In genomic region chr14:60642790-60643397, GRCh38 we compare ENCODE assay signal across 16 cellular contexts. TPM values are rescaled to one million over a fixed set of nuclear protein-coding genes. Genes with fewer than 3 reads are reported as not detected.
DNase-seq lines count a peak whose midpoint lies in the region; ATAC-seq lines count a peak whose summit lies in the region.
"Had no signal": no experiment of that assay in that cellular context is flagged by ENCODE, and none has a peak within 500 bp of the region (broad histone marks: within the 10 kb centered on the region; RNA-seq: fewer than 3 reads in every experiment).

No MANE protein-coding gene starts in this region.

- no peak for DNase-seq in activated CD4-positive, alpha-beta memory T cell treated with anti-CD3 and anti-CD28 coated beads, Interleukin-2, amount 10 ng/mL, durations not matched to agents 7 days and 5 days
- DNase-seq in activated CD4-positive, alpha-beta memory T cell treated with anti-CD3 and anti-CD28 coated beads for 36 hours, result no peak
- no peak for DNase-seq in NT2/D1 (ENCODE audit: low read depth, low spot score)
- DNase-seq: activated CD4-positive, alpha-beta T cell treated with anti-CD3 and anti-CD28 coated beads for 4 hours; DMS 273 treated with DMSO at 0.1 percent for 48 hours; foreskin keratinocyte; KG1; NCI-H2029; transverse colon had no signal

- H3K36me3 ChIP-seq in NT2/D1 (ENCODE audit: insufficient read depth, insufficient read length, low read length), result no peaks in the 10 kb centered on the region
- no peaks in the 10 kb centered on the region for H3K36me3 ChIP-seq in iPS-15b (ENCODE audit: control insufficient read depth, insufficient read depth, low read length)
- H3K36me3 ChIP-seq in skeletal muscle tissue (ENCODE audit: control insufficient read depth in 3 of 3, insufficient read depth in 3 of 3, low read length in 3 of 3), result peaks cover 0 to 5% (median 2%) of the 10 kb centered on the region in 3 donors
- H3K36me3 ChIP-seq: transverse colon had no signal

- H3K27ac ChIP-seq in skeletal muscle tissue (ENCODE audit: low read depth, low read length), result peak overlapping the region; percentile 84
- H3K27ac ChIP-seq: foreskin keratinocyte, transverse colon had no signal

- H3K9ac ChIP-seq in NT2/D1 (ENCODE audit: insufficient read length, low read depth) (peak overlapping the region; percentile 28), iPS-15b (ENCODE audit: low read depth, low read length) (no peak overlapping the region), skeletal muscle tissue (ENCODE audit: low read depth in 1 of 3, low read length in 3 of 3) (peak overlapping the region; percentile 85 to 98 (median 93))

- peaks cover 26% of the 10 kb centered on the region for H3K36me3 Mint-ChIP-seq in activated CD4-positive, alpha-beta memory T cell treated with anti-CD3 and anti-CD28 coated beads, Interleukin-2, amount 10 ng/mL, durations not matched to agents 7 days and 5 days (ENCODE audit: low read depth)
- H3K36me3 Mint-ChIP-seq in activated CD4-positive, alpha-beta memory T cell treated with anti-CD3 and anti-CD28 coated beads for 36 hours, result no peaks in the 10 kb centered on the region

- H3K27me3 ChIP-seq in NT2/D1 (ENCODE audit: insufficient read depth, insufficient read length) (peaks cover 100% of the 10 kb centered on the region), iPS-15b (ENCODE audit: control insufficient read depth, insufficient read depth, low read length) (peaks cover 99% of the 10 kb centered on the region), skeletal muscle tissue (ENCODE audit: control insufficient read depth in 3 of 3, insufficient read depth in 3 of 3, low read length in 3 of 3) (peaks cover 3 to 22% (median 17%) of the 10 kb centered on the region in 3 donors)

- H3K4me1 Mint-ChIP-seq in activated CD4-positive, alpha-beta memory T cell treated with anti-CD3 and anti-CD28 coated beads, Interleukin-2, amount 10 ng/mL, durations not matched to agents 7 days and 5 days, result peaks cover 48% of the 10 kb centered on the region
- peaks cover 31% of the 10 kb centered on the region for H3K4me1 Mint-ChIP-seq in activated CD4-positive, alpha-beta memory T cell treated with anti-CD3 and anti-CD28 coated beads for 36 hours (ENCODE audit: low read depth)

- H3K9me3 ChIP-seq in NT2/D1 (ENCODE audit: insufficient read depth, low read length) (no peaks in the 10 kb centered on the region), iPS-15b (ENCODE audit: control insufficient read depth, insufficient read depth, low read length) (no peaks in the 10 kb centered on the region), skeletal muscle tissue (ENCODE audit: control insufficient read depth in 3 of 3, low read length in 3 of 3) (no peaks in the 10 kb centered on the region)
- H3K9me3 ChIP-seq: transverse colon had no signal

- intact Hi-C loops in activated CD4-positive, alpha-beta memory T cell treated with anti-CD3 and anti-CD28 coated beads for 36 hours (cut with micrococcal nuclease), result no loop called here

- peaks cover 93% of the 10 kb centered on the region for H3K27me3 Mint-ChIP-seq in activated CD4-positive, alpha-beta memory T cell treated with anti-CD3 and anti-CD28 coated beads, Interleukin-2, amount 10 ng/mL, durations not matched to agents 7 days and 5 days
- peaks cover 88% of the 10 kb centered on the region for H3K27me3 Mint-ChIP-seq in activated CD4-positive, alpha-beta memory T cell treated with anti-CD3 and anti-CD28 coated beads for 36 hours

- H3K27ac Mint-ChIP-seq in activated CD4-positive, alpha-beta memory T cell treated with anti-CD3 and anti-CD28 coated beads, Interleukin-2, amount 10 ng/mL, durations not matched to agents 7 days and 5 days, result no peak overlapping the region
- no peak overlapping the region for H3K27ac Mint-ChIP-seq in activated CD4-positive, alpha-beta memory T cell treated with anti-CD3 and anti-CD28 coated beads for 36 hours
- H3K27ac Mint-ChIP-seq: activated naive CD4-positive, alpha-beta T cell treated with anti-CD3 and anti-CD28 coated beads, Interleukin-2, amount 50 U/mL, for 72 hours had no signal

- CTCF ChIA-PET in activated CD4-positive, alpha-beta memory T cell treated with anti-CD3 and anti-CD28 coated beads, Interleukin-2, amount 10 ng/mL, durations not matched to agents 7 days and 5 days (lab: Charles Lee), result interaction anchor here (0.7 kb wide), 1 partner anchor 380 kb away, joined by 3 read pairs; no protein-coding TSS in a partner anchor
- CTCF ChIA-PET in activated CD4-positive, alpha-beta memory T cell treated with anti-CD3 and anti-CD28 coated beads for 36 hours (lab: Charles Lee), result interaction anchor here (0.6 to 1.5 kb wide), 2 partner anchors 18 to 88 kb away, joined by 3 to 4 read pairs; no protein-coding TSS in a partner anchor

- H3K4me3 Mint-ChIP-seq in activated CD4-positive, alpha-beta memory T cell treated with anti-CD3 and anti-CD28 coated beads, Interleukin-2, amount 10 ng/mL, durations not matched to agents 7 days and 5 days, result peak overlapping the region; percentile 14
- no peak overlapping the region for H3K4me3 Mint-ChIP-seq in activated CD4-positive, alpha-beta memory T cell treated with anti-CD3 and anti-CD28 coated beads for 36 hours

- no peak for ATAC-seq in HG03378 (IDR thresholded peaks at IDR 0.05; ENCODE audit: unreplicated experiment)
- ATAC-seq in GM18517 (IDR thresholded peaks at IDR 0.05; ENCODE audit: unreplicated experiment), result no peak
- ATAC-seq in GM21515 (IDR thresholded peaks at IDR 0.05; ENCODE audit: unreplicated experiment), result no peak
- ATAC-seq: left lobe of liver had no signal

- POLR2A ChIA-PET in activated CD4-positive, alpha-beta memory T cell treated with anti-CD3 and anti-CD28 coated beads, Interleukin-2, amount 10 ng/mL, durations not matched to agents 7 days and 5 days (lab: Charles Lee), result interaction anchor here (2.9 kb wide), 1 partner anchor 11 kb away, joined by 7 read pairs; no protein-coding TSS in a partner anchor
- POLR2A ChIA-PET in activated CD4-positive, alpha-beta memory T cell treated with anti-CD3 and anti-CD28 coated beads for 36 hours (lab: Charles Lee), result interaction anchor here (0.6 kb wide), 2 partner anchors 282 to 394 kb away, joined by 4 to 6 read pairs; no protein-coding TSS in a partner anchor

- no peaks in the 10 kb centered on the region for H3K9me3 Mint-ChIP-seq in activated CD4-positive, alpha-beta memory T cell treated with anti-CD3 and anti-CD28 coated beads, Interleukin-2, amount 10 ng/mL, durations not matched to agents 7 days and 5 days
- no peaks in the 10 kb centered on the region for H3K9me3 Mint-ChIP-seq in activated CD4-positive, alpha-beta memory T cell treated with anti-CD3 and anti-CD28 coated beads for 36 hours
- H3K9me3 Mint-ChIP-seq: activated naive CD4-positive, alpha-beta T cell treated with anti-CD3 and anti-CD28 coated beads, Interleukin-2, amount 50 U/mL, for 72 hours had no signal

- no peak overlapping the region for H3K4me3 ChIP-seq in NT2/D1 (ENCODE audit: insufficient read length, low read depth)
- H3K4me3 ChIP-seq in iPS-15b (ENCODE audit: low read depth, low read length), result peak overlapping the region; percentile 43
- peak overlapping the region; percentile 73 to 95 (median 76) for H3K4me3 ChIP-seq in skeletal muscle tissue (ENCODE audit: low read length in 3 of 3)

- H3K4me1 ChIP-seq in NT2/D1 (ENCODE audit: insufficient read depth, insufficient read length) (peaks cover 3% of the 10 kb centered on the region), iPS-15b (ENCODE audit: control insufficient read depth, insufficient read depth, low read length) (peaks cover 12% of the 10 kb centered on the region), skeletal muscle tissue (ENCODE audit: control insufficient read depth in 3 of 3, insufficient read depth in 3 of 3, low read length in 3 of 3) (peaks cover 24 to 53% (median 51%) of the 10 kb centered on the region in 3 donors)
- H3K4me1 ChIP-seq: foreskin keratinocyte had no signal

RNA-seq across cellular contexts. Expression of gene SIX1, which starts 6.4 kb away (rescaled TPM):
- 1 to 10 TPM; 1.3 to 1.4 TPM for total RNA-seq in activated CD4-positive, alpha-beta memory T cell treated with anti-CD3 and anti-CD28 coated beads, Interleukin-2, amount 10 ng/mL, durations not matched to agents 7 days and 5 days
- total RNA-seq in activated CD4-positive, alpha-beta memory T cell treated with anti-CD3 and anti-CD28 coated beads for 36 hours, result not detected
- 45.4 TPM for total RNA-seq in skeletal muscle tissue
- total RNA-seq: activated naive CD4-positive, alpha-beta T cell treated with anti-CD3 and anti-CD28 coated beads, Interleukin-2, amount 50 U/mL, for 72 hours; foreskin keratinocyte; left lobe of liver had no signal

Comparison
In these comparisons a context has a peak if more than half of its experiments do, and no peak if none do; other contexts are left out.
1. RNA of gene SIX1, which starts 6.4 kb away (total RNA-seq): 45.4 TPM in skeletal muscle tissue (single experiment); 1.3 to 1.4 TPM in activated CD4-positive, alpha-beta memory T cell treated with anti-CD3 and anti-CD28 coated beads, Interleukin-2, amount 10 ng/mL, durations not matched to agents 7 days and 5 days and not detected in activated CD4-positive, alpha-beta memory T cell treated with anti-CD3 and anti-CD28 coated beads for 36 hours; every median in the first group is over 10 times any median in the second.